23 cellular contexts compared by ENCODE assay signal in the genomic region with DNA sequence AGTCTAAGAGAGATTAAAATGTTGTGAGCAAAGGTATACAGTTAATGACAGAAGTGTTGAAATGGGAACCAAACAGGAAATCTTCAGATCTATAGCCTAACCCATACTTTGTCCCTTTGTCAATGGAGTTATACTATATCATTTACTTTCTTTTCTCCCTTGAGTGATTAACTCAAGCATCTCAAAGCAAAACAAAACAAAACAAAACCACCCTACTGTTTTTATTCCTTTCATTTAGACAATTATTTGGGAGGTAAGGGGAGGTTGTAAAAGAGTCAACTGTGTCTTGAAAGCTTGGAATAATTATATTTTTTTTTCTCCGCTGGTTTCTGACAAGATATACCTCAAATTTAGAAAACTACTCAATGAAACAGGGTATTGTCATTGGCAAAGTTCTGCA.
"Had no signal": no experiment of that assay in that cellular context is flagged by ENCODE, and none has a peak within 500 bp of the region (broad histone marks: within the 10 kb centered on the region; RNA-seq: fewer than 3 reads in every experiment).

No MANE protein-coding gene starts in this region.

- H3K27me3 ChIP-seq: neural progenitor cell, ovary had no signal

- FAIRE-seq: endometrium, kidney, small intestine, urothelium cell line had no signal

- H3K27ac Mint-ChIP-seq: immature natural killer cell; natural killer cell treated with Interleukin-12 subunit alpha and Interleukin-12 subunit beta and Interleukin-15 and Interleukin-18, amount 100 ng/mL, for 72 hours; neural progenitor cell; progenitor cell of endocrine pancreas had no signal

- H3K4me3 ChIP-seq: lung, neural progenitor cell, ovary had no signal

- H3K9me3 ChIP-seq: ovary had no signal

- H3K4me1 Mint-ChIP-seq: immature natural killer cell had no signal

- H3K27ac ChIP-seq: neural progenitor cell, ovary had no signal

- H2AFZ ChIP-seq: neural progenitor cell had no signal

- DNase-seq: cortex of kidney; effector memory CD4-positive, alpha-beta T cell; glutamatergic neuron; immature natural killer cell; kidney; left cardiac atrium; left ventricle myocardium superior; mesenchymal stem cell; midbrain; nucleus accumbens; ovary; right cardiac atrium; small intestine; stimulated activated CD4-positive, alpha-beta T cell treated with anti-CD3 and anti-CD28 coated beads, Interleukin-12 subunit alpha, Interleukin-12 subunit beta, amount 100 ng/mL, for 4 hours; stimulated activated naive CD4-positive, alpha-beta T cell; trophoblast cell had no signal

- H3K27me3 Mint-ChIP-seq: natural killer cell treated with Interleukin-12 subunit alpha and Interleukin-12 subunit beta and Interleukin-15 and Interleukin-18, amount 100 ng/mL, for 72 hours; progenitor cell of endocrine pancreas had no signal

- H3K36me3 ChIP-seq: neural progenitor cell, ovary had no signal

- ATAC-seq: esophagus mucosa; left cardiac atrium; left ventricle myocardium superior; natural killer cell treated with Interleukin-12 subunit alpha and Interleukin-12 subunit beta and Interleukin-15 and Interleukin-18, amount 100 ng/mL, for 72 hours; right cardiac atrium had no signal

- H3K4me3 Mint-ChIP-seq: immature natural killer cell; natural killer cell treated with Interleukin-12 subunit alpha and Interleukin-12 subunit beta and Interleukin-15 and Interleukin-18, amount 100 ng/mL, for 72 hours; neural progenitor cell had no signal

- H3K4me2 ChIP-seq: neural progenitor cell had no signal

- H3K36me3 Mint-ChIP-seq: immature natural killer cell; natural killer cell treated with Interleukin-12 subunit alpha and Interleukin-12 subunit beta and Interleukin-15 and Interleukin-18, amount 100 ng/mL, for 72 hours; neural progenitor cell had no signal

- H3K9ac ChIP-seq: neural progenitor cell had no signal
